In the genomic region with DNA sequence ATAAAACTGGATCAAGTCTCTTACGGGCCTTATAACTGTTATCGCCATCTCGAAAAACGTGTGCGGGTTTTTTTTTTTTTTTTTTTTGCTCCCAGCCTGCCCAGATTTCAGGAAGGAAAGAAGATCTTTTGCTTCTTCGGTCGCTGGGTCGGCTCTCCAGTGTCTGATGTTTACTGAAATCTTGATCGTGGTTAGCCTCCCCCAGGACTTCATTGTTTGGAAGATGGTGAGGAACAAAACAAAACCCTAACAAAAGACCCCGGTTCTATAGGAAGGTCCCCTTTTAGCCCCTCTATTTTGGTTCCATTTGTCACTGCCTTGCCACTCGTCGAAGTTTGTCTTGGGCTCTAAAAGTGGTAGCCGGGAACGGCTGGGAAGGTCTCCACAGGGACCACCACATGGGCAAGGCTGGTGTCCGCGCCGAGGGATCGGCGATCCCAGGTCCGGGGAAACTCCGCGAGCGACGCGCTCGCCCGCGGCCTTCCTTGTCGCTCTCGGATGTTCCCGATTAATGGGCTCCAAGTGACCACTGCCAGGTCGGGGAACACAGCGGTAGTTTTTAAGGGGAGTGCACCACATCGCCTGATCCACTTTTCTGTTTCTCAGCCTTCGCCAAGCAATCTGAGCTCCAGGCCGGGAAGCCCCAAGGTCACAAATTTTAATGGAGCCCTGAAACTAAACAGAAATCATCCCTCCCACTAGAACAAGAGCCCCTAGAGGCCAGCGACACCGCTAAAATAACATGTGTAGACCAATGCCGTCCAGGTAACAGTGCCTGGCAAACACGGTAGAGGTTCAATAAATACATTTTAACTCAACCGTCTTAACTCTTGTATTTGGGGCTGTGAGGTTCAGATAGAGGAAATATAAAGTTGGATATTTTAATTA, we compare ENCODE assay signal across 8 cellular contexts. TPM values are rescaled to one million over a fixed set of nuclear protein-coding genes. Genes with fewer than 3 reads are reported as not detected.
A peak's percentile ranks its signal among the peaks of the same experiment; 100 is the strongest.
DNase-seq lines count a peak whose midpoint lies in the region; ATAC-seq, FAIRE-seq and TF ChIP-seq lines count a peak whose summit lies in the region.

No MANE protein-coding gene starts in this region.

- H3K4me1 ChIP-seq in PC-9 (replicated peaks; ENCODE audit: insufficient read depth) (peaks cover 7% of the 10 kb centered on the region), tibial artery (peaks cover 0 to 15% (median 5%) of the 10 kb centered on the region in 4 donors)

- H3K27ac Mint-ChIP-seq in natural killer cell treated with Interleukin-12 subunit alpha and Interleukin-12 subunit beta and Interleukin-15 and Interleukin-18, amount 100 ng/mL, for 72 hours, result peak overlapping the region; percentile 98 to 100

- POLR2A ChIA-PET in PC-9 (lab: Charles Lee; ENCODE audit: unreplicated experiment), result interaction anchor here (0.6 to 0.7 kb wide), 4 partner anchors 15 to 126 kb away, joined by 3 to 4 read pairs (median 4); no protein-coding TSS in a partner anchor

- no peaks in the 10 kb centered on the region for H3K27me3 ChIP-seq in PC-9 (ENCODE audit: insufficient read depth, low read depth)
- no peaks in the 10 kb centered on the region for H3K27me3 ChIP-seq in tibial artery

- FAIRE-seq in HTR-8/SVneo (lab: Jason Lieb, UNC), result no peak

- H3K36me3 ChIP-seq in PC-9 (ENCODE audit: low read depth) (peaks cover 10% of the 10 kb centered on the region; the same call in 1 of the 2 replicates), tibial artery (peaks cover 5 to 12% (median 12%) of the 10 kb centered on the region in 3 donors)

- peak; percentile 14 for TF ChIP-seq CTCF in PC-9 (conservative IDR thresholded peaks at IDR 0.05)
- peak; percentile 18 to 29 for TF ChIP-seq CTCF in tibial artery (IDR thresholded peaks at IDR 0.05)

- TSS peak; percentile 94 for BruUV-seq in PC-9 (replicated peaks; lab: Mats Ljungman, UMichigan)

- peak overlapping the region; percentile 92 for H3K4me2 ChIP-seq in PC-9

- no peaks in the 10 kb centered on the region for H3K9me2 ChIP-seq in PC-9 (ENCODE audit: insufficient read depth)

- H3K4me1 Mint-ChIP-seq in natural killer cell treated with Interleukin-12 subunit alpha and Interleukin-12 subunit beta and Interleukin-15 and Interleukin-18, amount 100 ng/mL, for 72 hours (ENCODE audit: low read depth in 2 of 2), result peaks cover 11 to 18% of the 10 kb centered on the region in 2 donors

- peak; percentile 3 for ATAC-seq in GM19043 (IDR thresholded peaks at IDR 0.05; ENCODE audit: low read depth, unreplicated experiment)
- peak; percentile 3 to 32 for ATAC-seq in natural killer cell treated with Interleukin-12 subunit alpha and Interleukin-12 subunit beta and Interleukin-15 and Interleukin-18, amount 100 ng/mL, for 72 hours

- no peaks in the 10 kb centered on the region for H3K27me3 Mint-ChIP-seq in natural killer cell treated with Interleukin-12 subunit alpha and Interleukin-12 subunit beta and Interleukin-15 and Interleukin-18, amount 100 ng/mL, for 72 hours

- intact Hi-C loops in PC-9 (cut with micrococcal nuclease; ENCODE audit: unreplicated experiment) (loop anchor here (1.0 kb wide), 7 partner anchors 26 to 121 kb away; no protein-coding TSS in a partner anchor), tibial artery (cut with DNase I; ENCODE audit: low total_unique reads) (loop anchor here (1.0 to 2.0 kb wide), 2 partner anchors 27 to 44 kb away; partner anchors contain the start of gene TRIM27)

- no peaks in the 10 kb centered on the region for H3K9me3 Mint-ChIP-seq in natural killer cell treated with Interleukin-12 subunit alpha and Interleukin-12 subunit beta and Interleukin-15 and Interleukin-18, amount 100 ng/mL, for 72 hours

- DNase-seq in C1 segment of cervical spinal cord (lab: John Stamatoyannopoulos, UW) (peak in 13 of 14 donors; percentile 15 to 77 (median 60)), HTR-8/SVneo (ENCODE audit: insufficient read length, low spot score) (peak; percentile 53), PC-9 (peak; percentile 60 to 61), fibroblast of peridontal ligament (ENCODE audit: extremely low read depth) (peak; percentile 54), tibial artery (peak; percentile 60 to 79)
- peak; percentile 29 for DNase-seq in activated effector memory CD4-positive, alpha-beta T cell treated with Interleukin-2 at 50 U/mL for 16 hours
- peak; percentile 67 for DNase-seq in natural killer cell treated with Interleukin-12 subunit alpha and Interleukin-12 subunit beta and Interleukin-15 and Interleukin-18, amount 100 ng/mL, for 72 hours (ENCODE audit: low spot score)

- peaks cover 57% of the 10 kb centered on the region for H3F3A ChIP-seq in PC-9 (ENCODE audit: insufficient read depth, low read depth)

- no peaks in the 10 kb centered on the region for H3K79me2 ChIP-seq in PC-9 (ENCODE audit: low read depth)

- H3K27ac ChIP-seq in PC-9 (peak overlapping the region; percentile 89), tibial artery (peak overlapping the region; percentile 93 to 99)

- CTCF ChIA-PET in PC-9 (lab: Charles Lee), result interaction anchor here (0.7 kb wide), 1 partner anchor 58 kb away, joined by 3 read pairs; no protein-coding TSS in a partner anchor

- no peaks in the 10 kb centered on the region for H3K9me3 ChIP-seq in PC-9 (ENCODE audit: insufficient read depth, low read depth)
- H3K9me3 ChIP-seq in tibial artery, result no peaks in the 10 kb centered on the region

- H2AFZ ChIP-seq in PC-9, result peak overlapping the region; percentile 89

- H3K4me3 Mint-ChIP-seq in natural killer cell treated with Interleukin-12 subunit alpha and Interleukin-12 subunit beta and Interleukin-15 and Interleukin-18, amount 100 ng/mL, for 72 hours, result peak overlapping the region; percentile 94

- peaks cover 15% of the 10 kb centered on the region for H3K36me3 Mint-ChIP-seq in natural killer cell treated with Interleukin-12 subunit alpha and Interleukin-12 subunit beta and Interleukin-15 and Interleukin-18, amount 100 ng/mL, for 72 hours

- peak overlapping the region; percentile 92 for H3K4me3 ChIP-seq in PC-9
- H3K4me3 ChIP-seq in tibial artery, result peak overlapping the region; percentile 59 to 81

- peaks cover 8% of the 10 kb centered on the region; the same call in 1 of the 2 replicates for H4K20me1 ChIP-seq in PC-9 (ENCODE audit: insufficient read depth)

RNA-seq across cellular contexts. Expression of gene TRIM27, which starts 27.0 kb away (rescaled TPM):
- 67.2 and 86.2 TPM in 2 replicates for total RNA-seq in PC-9 (2021)
- total RNA-seq in natural killer cell treated with Interleukin-12 subunit alpha and Interleukin-12 subunit beta and Interleukin-15 and Interleukin-18, amount 100 ng/mL, for 72 hours, result 10 to 100 TPM; 49.1 to 74.0 TPM

Comparison
In these comparisons a context has a peak if more than half of its experiments do, and no peak if none do; other contexts are left out.
1. Peak in every context shown above with its lines: DNase-seq, ATAC-seq, H3K4me3 ChIP-seq and H3K27ac ChIP-seq.